In genomic region chr1:53220962-53221286, GRCh38 we compare ENCODE assay signal across 8 cellular contexts. TPM values are rescaled to one million over a fixed set of nuclear protein-coding genes. Genes with fewer than 3 reads are reported as not detected.
A peak's percentile ranks its signal among the peaks of the same experiment; 100 is the strongest.
DNase-seq lines count a peak whose midpoint lies in the region; ATAC-seq, FAIRE-seq and TF ChIP-seq lines count a peak whose summit lies in the region.

No MANE protein-coding gene starts in this region.

- no peaks in the 10 kb centered on the region for H3K9me3 ChIP-seq in CD8-positive, alpha-beta memory T cell (ENCODE audit: low read length)
- H3K9me3 ChIP-seq in esophagus (ENCODE audit: control insufficient read depth in 2 of 2, insufficient read depth in 1 of 2, low read depth in 1 of 2, low read length in 1 of 2) = no peaks in the 10 kb centered on the region
- no peaks in the 10 kb centered on the region for H3K9me3 ChIP-seq in pancreas

- H3K4me3 ChIP-seq in CD8-positive, alpha-beta memory T cell (ENCODE audit: low read length) = peak overlapping the region; percentile 78
- H3K4me3 ChIP-seq in esophagus (ENCODE audit: low read depth in 1 of 2, low read length in 2 of 2) (peak overlapping the region; percentile 60 to 99), pancreas (peak overlapping the region; percentile 51 to 100 (median 64))

- POLR2A ChIA-PET in CD8-positive, alpha-beta memory T cell (lab: Charles Lee) = interaction anchor here (0.8 kb wide), 1 partner anchor 24 kb away, joined by 3 read pairs; no protein-coding TSS in a partner anchor

- ATAC-seq in pancreas = no peak
- ATAC-seq in HG03521 (IDR thresholded peaks at IDR 0.05; ENCODE audit: unreplicated experiment) = no peak

- H3K27me3 Mint-ChIP-seq in CD8-positive, alpha-beta memory T cell = peaks cover 0 to 4% of the 10 kb centered on the region in 2 donors

- H3K4me1 Mint-ChIP-seq in CD8-positive, alpha-beta memory T cell = peaks cover 23 to 28% (median 26%) of the 10 kb centered on the region in 3 donors

- peak overlapping the region; percentile 90 to 99 (median 93) for H3K4me3 Mint-ChIP-seq in CD8-positive, alpha-beta memory T cell

- CTCF ChIA-PET in CD8-positive, alpha-beta memory T cell (lab: Charles Lee) = interaction anchor here (0.7 to 1.6 kb wide), 2 partner anchors 9 to 26 kb away, joined by 3 to 5 read pairs; no protein-coding TSS in a partner anchor

- TF ChIP-seq CTCF in pancreas (IDR thresholded peaks at IDR 0.05) = no peak

- H3K9me3 Mint-ChIP-seq in CD8-positive, alpha-beta memory T cell = no peaks in the 10 kb centered on the region

- peak overlapping the region; percentile 90 for H3K27ac ChIP-seq in CD8-positive, alpha-beta memory T cell (ENCODE audit: low read depth, low read length)
- H3K27ac ChIP-seq in esophagus (ENCODE audit: low read depth in 2 of 2, low read length in 1 of 2) (peak overlapping the region; percentile 97 to 99), pancreas (peak overlapping the region; percentile 82 to 98 (median 91))

- H3K36me3 ChIP-seq in CD8-positive, alpha-beta memory T cell (ENCODE audit: insufficient read depth, low read length) = no peaks in the 10 kb centered on the region
- H3K36me3 ChIP-seq in esophagus (ENCODE audit: control insufficient read depth in 2 of 2, insufficient read depth in 2 of 2, low read length in 1 of 2) (peaks cover 0 to 2% of the 10 kb centered on the region in 2 donors), pancreas (no peaks in the 10 kb centered on the region)

- H3K27me3 ChIP-seq in CD8-positive, alpha-beta memory T cell (ENCODE audit: insufficient read depth, low read length, poor library complexity, severe bottlenecking) = no peaks in the 10 kb centered on the region
- no peaks in the 10 kb centered on the region for H3K27me3 ChIP-seq in esophagus (ENCODE audit: control insufficient read depth in 1 of 2, insufficient read depth in 2 of 2, low read length in 2 of 2)
- H3K27me3 ChIP-seq in pancreas = no peaks in the 10 kb centered on the region

- no peak for DNase-seq in CD8-positive, alpha-beta memory T cell
- peak; percentile 21 for DNase-seq in RKO (ENCODE audit: low spot score)
- DNase-seq in pancreas = no peak
- no peak for DNase-seq in UCSD-AML1 (lab: John Stamatoyannopoulos, UW; ENCODE audit: unreplicated experiment)
- no peak for DNase-seq in activated CD4-positive, CD25-positive, alpha-beta regulatory T cell treated with anti-CD3 and anti-CD28 coated beads, Interleukin-2, amount 50 U/mL, for 72 hours
- no peak for DNase-seq in SK-N-DZ (ENCODE audit: low spot score)

- intact Hi-C loops in pancreas (cut with DNase I) = no loop called here

- peaks cover 0 to 38% (median 5%) of the 10 kb centered on the region in 3 donors for H3K36me3 Mint-ChIP-seq in CD8-positive, alpha-beta memory T cell

- no peak for FAIRE-seq in pancreas (lab: Jason Lieb, UNC)

- H3K27ac Mint-ChIP-seq in CD8-positive, alpha-beta memory T cell = peak overlapping the region; percentile 95 to 99 (median 98)

- WGBS in esophagus, 2 donors = 31 to 42% methylated on average over 3 of the region's 3 CpGs
- 30 to 34% methylated on average over 3 of the region's 3 CpGs for WGBS in pancreas, 2 donors

- H3K4me1 ChIP-seq in CD8-positive, alpha-beta memory T cell (ENCODE audit: insufficient read depth, low read length) = peaks cover 16% of the 10 kb centered on the region
- no peaks in the 10 kb centered on the region for H3K4me1 ChIP-seq in esophagus (ENCODE audit: control insufficient read depth in 2 of 2, insufficient read depth in 2 of 2, low read length in 1 of 2)
- peaks cover 0 to 10% (median 3%) of the 10 kb centered on the region in 3 donors for H3K4me1 ChIP-seq in pancreas

RNA-seq across cellular contexts. Expression of gene CZIB, which starts 0.5 kb away (rescaled TPM):
- total RNA-seq in CD8-positive, alpha-beta memory T cell = 10 to 100 TPM; 58.0 to 58.4 TPM
- 60.4 TPM for polyA plus RNA-seq in CD8-positive, alpha-beta memory T cell
- polyA plus RNA-seq in esophagus (10 to 100 TPM; 42.7 to 44.0 TPM), pancreas (10 to 100 TPM; 40.6 to 66.9 TPM)
- 10 to 100 TPM; 12.1 to 28.4 (median 16.2) TPM for total RNA-seq in pancreas
- polyA plus RNA-seq in SK-N-DZ (2014; cell fraction: cytosol; rRNA removed) = 61.1 and 72.1 TPM in 2 replicates
- polyA plus RNA-seq in SK-N-DZ (2014; cell fraction: nucleus; rRNA removed) = 122 and 191 TPM in 2 replicates

RNA-seq across cellular contexts. Expression of gene MAGOH, which starts 17.4 kb away (rescaled TPM):
- 100 to 1,000 TPM; 127 to 129 TPM for total RNA-seq in CD8-positive, alpha-beta memory T cell
- polyA plus RNA-seq in CD8-positive, alpha-beta memory T cell = 121 TPM
- polyA plus RNA-seq in esophagus (100 to 1,000 TPM in 1 of 2 donors, 10 to 100 TPM in 1; 77.0 to 117 TPM), pancreas (10 to 100 TPM; 42.0 to 56.3 TPM)
- total RNA-seq in pancreas = 10 to 100 TPM in 5 of 6 donors, 1 to 10 TPM in 1; 7.8 to 16.7 (median 13.3) TPM
- polyA plus RNA-seq in SK-N-DZ (2014; cell fraction: cytosol; rRNA removed) = 48.8 and 55.6 TPM in 2 replicates
- 25.5 and 29.0 TPM in 2 replicates for polyA plus RNA-seq in SK-N-DZ (2014; cell fraction: nucleus; rRNA removed)

RNA-seq across cellular contexts. Expression of gene CPT2, which starts 24.3 kb away (rescaled TPM):
- 10 to 100 TPM; 20.5 to 21.4 TPM for total RNA-seq in CD8-positive, alpha-beta memory T cell
- 19.4 TPM for polyA plus RNA-seq in CD8-positive, alpha-beta memory T cell
- 10 to 100 TPM in 1 of 2 donors, 1 to 10 TPM in 1; 8.2 to 16.5 TPM for polyA plus RNA-seq in esophagus
- total RNA-seq in pancreas = 10 to 100 TPM in 5 of 6 donors, 1 to 10 TPM in 1; 9.2 to 13.4 (median 10.9) TPM
- 10 to 100 TPM in 1 of 2 donors, 1 to 10 TPM in 1; 6.3 to 12.4 TPM for polyA plus RNA-seq in pancreas
- 33.1 and 35.5 TPM in 2 replicates for polyA plus RNA-seq in SK-N-DZ (2014; cell fraction: cytosol; rRNA removed)
- polyA plus RNA-seq in SK-N-DZ (2014; cell fraction: nucleus; rRNA removed) = 11.1 and 11.5 TPM in 2 replicates
